In genomic region chr22:26842103-26842502, GRCh38 we compare ENCODE assay signal across 19 cellular contexts.
DNase-seq lines count a peak whose midpoint lies in the region; ATAC-seq and TF ChIP-seq lines count a peak whose summit lies in the region.
"Had no signal": no experiment of that assay in that cellular context is flagged by ENCODE, and none has a peak within 500 bp of the region (broad histone marks: within the 10 kb centered on the region; RNA-seq: fewer than 3 reads in every experiment).

No MANE protein-coding gene starts in this region.

- H4K20me1 ChIP-seq in SK-N-SH (ENCODE audit: insufficient read depth), result no peaks in the 10 kb centered on the region

- no peaks in the 10 kb centered on the region for H3F3A ChIP-seq in SK-N-SH (replicated peaks; ENCODE audit: insufficient read depth)

- no peak overlapping the region for H3K27ac Mint-ChIP-seq in endodermal cell
- no peak overlapping the region for H3K27ac Mint-ChIP-seq in nephron progenitor cell
- H3K27ac Mint-ChIP-seq: B cell; CD8-positive, alpha-beta T cell; HFFc6 had no signal

- no peak overlapping the region for H2AFZ ChIP-seq in SK-N-SH (ENCODE audit: low read depth)

- H3K9me3 ChIP-seq in endodermal cell (ENCODE audit: control insufficient read depth, low read length), result no peaks in the 10 kb centered on the region
- H3K9me3 ChIP-seq in SK-N-SH, result no peaks in the 10 kb centered on the region
- H3K9me3 ChIP-seq: BLaER1 treated with 17β-estradiol and CSF1 and Interleukin-3, amounts not matched to agents 10 nM and 100 nM; HAP-1 had no signal

- H3K4me1 Mint-ChIP-seq in endodermal cell (peaks cover 13% of the 10 kb centered on the region), nephron progenitor cell (peaks cover 23% of the 10 kb centered on the region)

- CTCF ChIA-PET in SK-N-SH (lab: Yijun Ruan, JAX), result interaction anchor here (1.9 kb wide), 1 partner anchor 19 kb away, joined by 4 read pairs; no protein-coding TSS in a partner anchor

- no peak overlapping the region for H3K4me3 Mint-ChIP-seq in endodermal cell
- no peak overlapping the region for H3K4me3 Mint-ChIP-seq in nephron progenitor cell
- H3K4me3 Mint-ChIP-seq: B cell; CD8-positive, alpha-beta T cell; HFFc6 had no signal

- no peak for TF ChIP-seq EP300 in SK-N-SH (IDR thresholded peaks at IDR 0.05; ENCODE audit: borderline replicate concordance in 1 of 2, low read depth in 1 of 2, low read length in 1 of 2)

- H3K9ac ChIP-seq in endodermal cell (ENCODE audit: extremely low read depth, low read length, poor library complexity, severe bottlenecking) (no peak overlapping the region), SK-N-SH (no peak overlapping the region)
- H3K9ac ChIP-seq: BLaER1 treated with 17β-estradiol and CSF1 and Interleukin-3, amounts not matched to agents 10 nM and 100 nM had no signal

- 43 to 51% methylated on average over 5 of the region's 5 CpGs for WGBS in endodermal cell (ENCODE audit: insufficient coverage in 1 of 2, insufficient read length in 1 of 2), 2 experiments
- WGBS in SK-N-SH (ENCODE audit: low lambda C conversion rate), result 82% methylated on average over 5 of the region's 5 CpGs

- H3K36me3 ChIP-seq in endodermal cell (ENCODE audit: control insufficient read depth, insufficient read depth, low read length) (no peaks in the 10 kb centered on the region), SK-N-SH (replicated peaks in 1 of 2; ENCODE audit: control insufficient read depth in 1 of 2, insufficient read depth in 2 of 2, low read length in 1 of 2) (no peaks in the 10 kb centered on the region)
- H3K36me3 ChIP-seq: BLaER1 treated with 17β-estradiol and CSF1 and Interleukin-3, amounts not matched to agents 10 nM and 100 nM; HAP-1 had no signal

- H3K79me2 ChIP-seq in SK-N-SH (ENCODE audit: insufficient read depth), result no peaks in the 10 kb centered on the region

- H3K27me3 Mint-ChIP-seq in endodermal cell (ENCODE audit: insufficient read depth) (peaks cover 6% of the 10 kb centered on the region), nephron progenitor cell (ENCODE audit: low read depth, poor library complexity) (peaks cover 54% of the 10 kb centered on the region)
- H3K27me3 Mint-ChIP-seq: B cell had no signal

- no peaks in the 10 kb centered on the region for H3K27me3 ChIP-seq in endodermal cell (ENCODE audit: control insufficient read depth, insufficient read depth, low read length, poor library complexity, severe bottlenecking)
- no peaks in the 10 kb centered on the region for H3K27me3 ChIP-seq in SK-N-SH (ENCODE audit: insufficient read depth)
- H3K27me3 ChIP-seq: BLaER1 treated with 17β-estradiol and CSF1 and Interleukin-3, amounts not matched to agents 10 nM and 100 nM had no signal

- ATAC-seq in SK-N-SH treated with all-trans-retinoic acid at 6 μM for 48 hours, result no peak
- ATAC-seq: CD8-positive, alpha-beta T cell; K562 had no signal

- no peak for TF ChIP-seq CTCF in endodermal cell (conservative IDR thresholded peaks at IDR 0.05)
- no peak for TF ChIP-seq CTCF in nephron progenitor cell (IDR thresholded peaks at IDR 0.05)
- no peak for TF ChIP-seq CTCF in SK-N-SH (IDR thresholded peaks at IDR 0.05)

- H3K4me1 ChIP-seq in endodermal cell (ENCODE audit: control insufficient read depth, insufficient read depth, low read length), result no peaks in the 10 kb centered on the region
- peaks cover 2 to 16% of the 10 kb centered on the region in 2 experiments; a peak in 2 of 4 replicates for H3K4me1 ChIP-seq in SK-N-SH (ENCODE audit: control insufficient read depth in 1 of 2, insufficient read depth in 2 of 2, low read depth in 1 of 2, low read length in 1 of 2)
- H3K4me1 ChIP-seq: HAP-1 had no signal

- no peaks in the 10 kb centered on the region for H3K9me2 ChIP-seq in SK-N-SH

- DNase-seq in ELF-1 (ENCODE audit: low read depth, low spot score) (peak; percentile 89), NCI-H146 (lab: John Stamatoyannopoulos, UW) (peak; percentile 66), endodermal cell (peak; percentile 43), nephron progenitor cell (peak; percentile 20), SK-N-SH (no peak), hypothalamus (lab: John Stamatoyannopoulos, UW) (no peak)
- DNase-seq: Calu3; CD8-positive, alpha-beta T cell; DMS 273 treated with DMSO at 0.1 percent for 48 hours; DMS53; GF-D8; HFFc6; IMR-90 had no signal

- H3K27ac ChIP-seq in endodermal cell (ENCODE audit: low read depth, low read length), result no peak overlapping the region
- H3K27ac ChIP-seq in SK-N-SH (ENCODE audit: low read depth in 2 of 2, low read length in 1 of 2), result no peak overlapping the region
- H3K27ac ChIP-seq: BLaER1 treated with 17β-estradiol and CSF1 and Interleukin-3, amounts not matched to agents 10 nM and 100 nM; HL-60 had no signal

- H3K4me2 ChIP-seq in SK-N-SH, result no peak overlapping the region
- H3K4me2 ChIP-seq: BLaER1 treated with 17β-estradiol and CSF1 and Interleukin-3, amounts not matched to agents 10 nM and 100 nM had no signal

- no peak for TF ChIP-seq RAD21 in SK-N-SH (IDR thresholded peaks at IDR 0.05; ENCODE audit: low read length)

- no peaks in the 10 kb centered on the region for H3K36me3 Mint-ChIP-seq in endodermal cell (ENCODE audit: low read depth)
- no peaks in the 10 kb centered on the region for H3K36me3 Mint-ChIP-seq in nephron progenitor cell (ENCODE audit: low read depth)

- H3K9me3 Mint-ChIP-seq in endodermal cell (no peaks in the 10 kb centered on the region), nephron progenitor cell (no peaks in the 10 kb centered on the region)
- H3K9me3 Mint-ChIP-seq: CD8-positive, alpha-beta T cell; HFFc6 had no signal

- no peak overlapping the region for H3K4me3 ChIP-seq in endodermal cell (ENCODE audit: low read length)
- H3K4me3 ChIP-seq in SK-N-SH (ENCODE audit: low read depth in 2 of 2, low read length in 1 of 2), result no peak overlapping the region
- H3K4me3 ChIP-seq: BLaER1 treated with 17β-estradiol and CSF1 and Interleukin-3, amounts not matched to agents 10 nM and 100 nM; HAP-1; K562 had no signal

- POLR2A ChIA-PET in SK-N-SH (lab: Yijun Ruan, JAX), result no interaction called here

TF ChIP-seq in SK-N-SH treated with all-trans-retinoic acid at 6 μM for 48 hours, 23 proteins besides CTCF, POLR2A, EP300 and RAD21:
- TF ChIP-seq, protein P1, sequence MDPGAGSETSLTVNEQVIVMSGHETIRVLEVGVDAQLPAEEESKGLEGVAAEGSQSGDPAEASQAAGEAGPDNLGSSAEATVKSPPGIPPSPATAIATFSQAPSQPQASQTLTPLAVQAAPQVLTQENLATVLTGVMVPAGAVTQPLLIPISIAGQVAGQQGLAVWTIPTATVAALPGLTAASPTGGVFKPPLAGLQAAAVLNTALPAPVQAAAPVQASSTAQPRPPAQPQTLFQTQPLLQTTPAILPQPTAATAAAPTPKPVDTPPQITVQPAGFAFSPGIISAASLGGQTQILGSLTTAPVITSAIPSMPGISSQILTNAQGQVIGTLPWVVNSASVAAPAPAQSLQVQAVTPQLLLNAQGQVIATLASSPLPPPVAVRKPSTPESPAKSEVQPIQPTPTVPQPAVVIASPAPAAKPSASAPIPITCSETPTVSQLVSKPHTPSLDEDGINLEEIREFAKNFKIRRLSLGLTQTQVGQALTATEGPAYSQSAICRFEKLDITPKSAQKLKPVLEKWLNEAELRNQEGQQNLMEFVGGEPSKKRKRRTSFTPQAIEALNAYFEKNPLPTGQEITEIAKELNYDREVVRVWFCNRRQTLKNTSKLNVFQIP (CRISPR knock-in tag; IDR thresholded peaks at IDR 0.05; ENCODE audit: borderline replicate concordance, low read depth), result no peak
- TF ChIP-seq ESRRG (CRISPR knock-in tag; IDR thresholded peaks at IDR 0.05), result no peak
TF ChIP-seq in SK-N-SH treated with all-trans-retinoic acid at 6 μM for 48 hours: peak in this region for 0.

TF ChIP-seq in SK-N-SH, 30 proteins besides CTCF, POLR2A, EP300 and RAD21 (continues in another document):
- TF ChIP-seq ZBTB33 (IDR thresholded peaks at IDR 0.05; ENCODE audit: borderline replicate concordance, low read depth), result no peak
- TF ChIP-seq NRF1 (IDR thresholded peaks at IDR 0.05; ENCODE audit: low read depth, low read length), result no peak
- no peak for TF ChIP-seq ELF1 (IDR thresholded peaks at IDR 0.05)
- no peak for TF ChIP-seq CHD2 (IDR thresholded peaks at IDR 0.05; ENCODE audit: low read length, partially characterized antibody)
- TF ChIP-seq NFIC (IDR thresholded peaks at IDR 0.05; ENCODE audit: borderline replicate concordance), result no peak
- no peak for TF ChIP-seq FOXJ3 (CRISPR knock-in tag; IDR thresholded peaks at IDR 0.05)
- TF ChIP-seq YY1 (IDR thresholded peaks at IDR 0.05; ENCODE audit: low read depth), result no peak
- TF ChIP-seq, protein P2, sequence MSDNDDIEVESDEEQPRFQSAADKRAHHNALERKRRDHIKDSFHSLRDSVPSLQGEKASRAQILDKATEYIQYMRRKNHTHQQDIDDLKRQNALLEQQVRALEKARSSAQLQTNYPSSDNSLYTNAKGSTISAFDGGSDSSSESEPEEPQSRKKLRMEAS (IDR thresholded peaks at IDR 0.05; ENCODE audit: low read depth), result no peak
- TF ChIP-seq POLR2AphosphoS5 (IDR thresholded peaks at IDR 0.05; ENCODE audit: low read depth, low read length), result no peak
- TF ChIP-seq MEF2A (IDR thresholded peaks at IDR 0.05; ENCODE audit: borderline replicate concordance, low read depth), result no peak
- no peak for TF ChIP-seq FOSL2 (IDR thresholded peaks at IDR 0.05; ENCODE audit: borderline replicate concordance, low read depth)
- no peak for TF ChIP-seq JUND (IDR thresholded peaks at IDR 0.05)
- no peak for TF ChIP-seq EZH2phosphoT487 (IDR thresholded peaks at IDR 0.05; ENCODE audit: borderline replicate concordance, low read depth)

Comparison
In these comparisons a context has a peak if more than half of its experiments do, and no peak if none do; other contexts are left out.
1. DNase-seq: peak in ELF-1 (single experiment), NCI-H146 (single experiment), endodermal cell (single experiment) and nephron progenitor cell (single experiment); none in SK-N-SH (single experiment) and hypothalamus (0 of 51).